ENCODE assay signal across 1 cellular context in genomic region chr2:48414640-48414979, GRCh38.
TF ChIP-seq lines count a peak whose summit lies in the region.

No MANE protein-coding gene starts in this region.

TF ChIP-seq in HepG2, 621 proteins besides CTCF, POLR2A, EP300 and RAD21 (continued from another document and continues in another):
- TF ChIP-seq, protein P1, sequence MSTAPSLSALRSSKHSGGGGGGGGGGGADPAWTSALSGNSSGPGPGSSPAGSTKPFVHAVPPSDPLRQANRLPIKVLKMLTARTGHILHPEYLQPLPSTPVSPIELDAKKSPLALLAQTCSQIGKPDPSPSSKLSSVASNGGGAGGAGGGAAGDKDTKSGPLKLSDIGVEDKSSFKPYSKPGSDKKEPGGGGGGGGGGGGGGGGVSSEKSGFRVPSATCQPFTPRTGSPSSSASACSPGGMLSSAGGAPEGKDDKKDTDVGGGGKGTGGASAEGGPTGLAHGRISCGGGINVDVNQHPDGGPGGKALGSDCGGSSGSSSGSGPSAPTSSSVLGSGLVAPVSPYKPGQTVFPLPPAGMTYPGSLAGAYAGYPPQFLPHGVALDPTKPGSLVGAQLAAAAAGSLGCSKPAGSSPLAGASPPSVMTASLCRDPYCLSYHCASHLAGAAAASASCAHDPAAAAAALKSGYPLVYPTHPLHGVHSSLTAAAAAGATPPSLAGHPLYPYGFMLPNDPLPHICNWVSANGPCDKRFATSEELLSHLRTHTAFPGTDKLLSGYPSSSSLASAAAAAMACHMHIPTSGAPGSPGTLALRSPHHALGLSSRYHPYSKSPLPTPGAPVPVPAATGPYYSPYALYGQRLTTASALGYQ (CRISPR knock-in tag; IDR thresholded peaks at IDR 0.05) = no peak
- TF ChIP-seq ZNF101 (CRISPR knock-in tag; IDR thresholded peaks at IDR 0.05; ENCODE audit: borderline replicate concordance, low read depth) (no peak), MATR3 (CRISPR knock-in tag; IDR thresholded peaks at IDR 0.05) (no peak), JUND (CRISPR knock-in tag; IDR thresholded peaks at IDR 0.05) (no peak), MAFG (CRISPR knock-in tag; IDR thresholded peaks at IDR 0.05) (no peak), CSRNP1 (CRISPR knock-in tag; IDR thresholded peaks at IDR 0.05) (no peak), HOMEZ (CRISPR knock-in tag; IDR thresholded peaks at IDR 0.05; ENCODE audit: low read depth) (no peak), ZNF841 (CRISPR knock-in tag; IDR thresholded peaks at IDR 0.05; ENCODE audit: borderline replicate concordance) (no peak), PLRG1 (conservative IDR thresholded peaks at IDR 0.05) (no peak), STAT5B (CRISPR knock-in tag; IDR thresholded peaks at IDR 0.05) (no peak), ZFP82 (CRISPR knock-in tag; IDR thresholded peaks at IDR 0.05; ENCODE audit: borderline replicate concordance) (no peak), ZNF570 (CRISPR knock-in tag; IDR thresholded peaks at IDR 0.05; ENCODE audit: borderline replicate concordance) (no peak), XRCC5 (optimal IDR thresholded peaks at IDR 0.05; ENCODE audit: low read length) (no peak), ZNF333 (CRISPR knock-in tag; IDR thresholded peaks at IDR 0.05; ENCODE audit: borderline replicate concordance) (no peak), ATF7-NPFF (CRISPR knock-in tag; IDR thresholded peaks at IDR 0.05; ENCODE audit: low read depth) (no peak), KAT8 (CRISPR knock-in tag; IDR thresholded peaks at IDR 0.05) (no peak), ZNF331 (CRISPR knock-in tag; IDR thresholded peaks at IDR 0.05) (0 out of 2 replicates have a peak, but pooled peaks have one; percentile 22), ZSCAN21 (CRISPR knock-in tag; IDR thresholded peaks at IDR 0.05; ENCODE audit: borderline replicate concordance) (no peak), TSC22D2 (CRISPR knock-in tag; IDR thresholded peaks at IDR 0.05; ENCODE audit: borderline replicate concordance) (no peak), NFE2 (CRISPR knock-in tag; IDR thresholded peaks at IDR 0.05) (no peak), SOX6 (IDR thresholded peaks at IDR 0.05) (no peak), SOX6 (CRISPR knock-in tag; IDR thresholded peaks at IDR 0.05) (no peak), NFYC (CRISPR knock-in tag; IDR thresholded peaks at IDR 0.05) (no peak), MAZ (IDR thresholded peaks at IDR 0.05; ENCODE audit: borderline replicate concordance, low read depth, low read length) (no peak), MAZ (CRISPR knock-in tag; IDR thresholded peaks at IDR 0.05; ENCODE audit: low read depth) (no peak), MED8 (CRISPR knock-in tag; IDR thresholded peaks at IDR 0.05; ENCODE audit: insufficient replicate concordance) (no peak), ZBTB10 (CRISPR knock-in tag; IDR thresholded peaks at IDR 0.05; ENCODE audit: borderline replicate concordance) (no peak), HNF4A (CRISPR knock-in tag; IDR thresholded peaks at IDR 0.05) (no peak), ONECUT2 (CRISPR knock-in tag; IDR thresholded peaks at IDR 0.05) (no peak), PBX3 (CRISPR knock-in tag; IDR thresholded peaks at IDR 0.05; ENCODE audit: borderline replicate concordance) (no peak), SP4 (CRISPR knock-in tag; IDR thresholded peaks at IDR 0.05) (no peak), ZNF878 (CRISPR knock-in tag; IDR thresholded peaks at IDR 0.05) (no peak), NKX3-1 (CRISPR knock-in tag; IDR thresholded peaks at IDR 0.05) (no peak), MXD3 (CRISPR knock-in tag; IDR thresholded peaks at IDR 0.05) (no peak), MIER3 (CRISPR knock-in tag; IDR thresholded peaks at IDR 0.05; ENCODE audit: borderline replicate concordance) (peak; percentile 41; the same call in 1 of the 2 replicates), KAT2B (IDR thresholded peaks at IDR 0.05; ENCODE audit: borderline replicate concordance, low read depth, low read length) (no peak), ASH2L (IDR thresholded peaks at IDR 0.05; ENCODE audit: insufficient read length, low read depth, low read length) (peak; percentile 18), ZSCAN9 (CRISPR knock-in tag; IDR thresholded peaks at IDR 0.05; ENCODE audit: borderline replicate concordance) (0 out of 2 replicates have a peak, but pooled peaks have one; percentile 18), ZNF350 (CRISPR knock-in tag; IDR thresholded peaks at IDR 0.05; ENCODE audit: borderline replicate concordance, low read depth) (no peak), CEBPG (CRISPR knock-in tag; IDR thresholded peaks at IDR 0.05) (no peak), ZBTB2 (CRISPR knock-in tag; IDR thresholded peaks at IDR 0.05; ENCODE audit: low read depth) (no peak), ZNF282 (IDR thresholded peaks at IDR 0.05; ENCODE audit: partially characterized antibody) (no peak), NCOA5 (CRISPR knock-in tag; IDR thresholded peaks at IDR 0.05) (no peak)
- TF ChIP-seq, protein P2, sequence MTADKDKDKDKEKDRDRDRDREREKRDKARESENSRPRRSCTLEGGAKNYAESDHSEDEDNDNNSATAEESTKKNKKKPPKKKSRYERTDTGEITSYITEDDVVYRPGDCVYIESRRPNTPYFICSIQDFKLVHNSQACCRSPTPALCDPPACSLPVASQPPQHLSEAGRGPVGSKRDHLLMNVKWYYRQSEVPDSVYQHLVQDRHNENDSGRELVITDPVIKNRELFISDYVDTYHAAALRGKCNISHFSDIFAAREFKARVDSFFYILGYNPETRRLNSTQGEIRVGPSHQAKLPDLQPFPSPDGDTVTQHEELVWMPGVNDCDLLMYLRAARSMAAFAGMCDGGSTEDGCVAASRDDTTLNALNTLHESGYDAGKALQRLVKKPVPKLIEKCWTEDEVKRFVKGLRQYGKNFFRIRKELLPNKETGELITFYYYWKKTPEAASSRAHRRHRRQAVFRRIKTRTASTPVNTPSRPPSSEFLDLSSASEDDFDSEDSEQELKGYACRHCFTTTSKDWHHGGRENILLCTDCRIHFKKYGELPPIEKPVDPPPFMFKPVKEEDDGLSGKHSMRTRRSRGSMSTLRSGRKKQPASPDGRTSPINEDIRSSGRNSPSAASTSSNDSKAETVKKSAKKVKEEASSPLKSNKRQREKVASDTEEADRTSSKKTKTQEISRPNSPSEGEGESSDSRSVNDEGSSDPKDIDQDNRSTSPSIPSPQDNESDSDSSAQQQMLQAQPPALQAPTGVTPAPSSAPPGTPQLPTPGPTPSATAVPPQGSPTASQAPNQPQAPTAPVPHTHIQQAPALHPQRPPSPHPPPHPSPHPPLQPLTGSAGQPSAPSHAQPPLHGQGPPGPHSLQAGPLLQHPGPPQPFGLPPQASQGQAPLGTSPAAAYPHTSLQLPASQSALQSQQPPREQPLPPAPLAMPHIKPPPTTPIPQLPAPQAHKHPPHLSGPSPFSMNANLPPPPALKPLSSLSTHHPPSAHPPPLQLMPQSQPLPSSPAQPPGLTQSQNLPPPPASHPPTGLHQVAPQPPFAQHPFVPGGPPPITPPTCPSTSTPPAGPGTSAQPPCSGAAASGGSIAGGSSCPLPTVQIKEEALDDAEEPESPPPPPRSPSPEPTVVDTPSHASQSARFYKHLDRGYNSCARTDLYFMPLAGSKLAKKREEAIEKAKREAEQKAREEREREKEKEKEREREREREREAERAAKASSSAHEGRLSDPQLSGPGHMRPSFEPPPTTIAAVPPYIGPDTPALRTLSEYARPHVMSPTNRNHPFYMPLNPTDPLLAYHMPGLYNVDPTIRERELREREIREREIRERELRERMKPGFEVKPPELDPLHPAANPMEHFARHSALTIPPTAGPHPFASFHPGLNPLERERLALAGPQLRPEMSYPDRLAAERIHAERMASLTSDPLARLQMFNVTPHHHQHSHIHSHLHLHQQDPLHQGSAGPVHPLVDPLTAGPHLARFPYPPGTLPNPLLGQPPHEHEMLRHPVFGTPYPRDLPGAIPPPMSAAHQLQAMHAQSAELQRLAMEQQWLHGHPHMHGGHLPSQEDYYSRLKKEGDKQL (CRISPR knock-in tag; IDR thresholded peaks at IDR 0.05; ENCODE audit: low read depth) = no peak
- TF ChIP-seq, protein P3, sequence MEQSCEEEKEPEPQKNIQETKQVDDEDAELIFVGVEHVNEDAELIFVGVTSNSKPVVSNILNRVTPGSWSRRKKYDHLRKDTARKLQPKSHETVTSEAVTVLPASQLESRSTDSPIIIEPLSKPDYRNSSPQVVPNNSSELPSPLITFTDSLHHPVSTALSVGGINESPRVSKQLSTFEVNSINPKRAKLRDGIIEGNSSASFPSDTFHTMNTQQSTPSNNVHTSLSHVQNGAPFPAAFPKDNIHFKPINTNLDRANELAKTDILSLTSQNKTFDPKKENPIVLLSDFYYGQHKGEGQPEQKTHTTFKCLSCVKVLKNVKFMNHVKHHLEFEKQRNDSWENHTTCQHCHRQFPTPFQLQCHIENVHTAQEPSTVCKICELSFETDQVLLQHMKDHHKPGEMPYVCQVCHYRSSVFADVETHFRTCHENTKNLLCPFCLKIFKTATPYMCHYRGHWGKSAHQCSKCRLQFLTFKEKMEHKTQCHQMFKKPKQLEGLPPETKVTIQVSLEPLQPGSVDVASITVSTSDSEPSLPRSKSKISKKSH (CRISPR knock-in tag; IDR thresholded peaks at IDR 0.05; ENCODE audit: borderline replicate concordance) = no peak
- TF ChIP-seq, protein P4, sequence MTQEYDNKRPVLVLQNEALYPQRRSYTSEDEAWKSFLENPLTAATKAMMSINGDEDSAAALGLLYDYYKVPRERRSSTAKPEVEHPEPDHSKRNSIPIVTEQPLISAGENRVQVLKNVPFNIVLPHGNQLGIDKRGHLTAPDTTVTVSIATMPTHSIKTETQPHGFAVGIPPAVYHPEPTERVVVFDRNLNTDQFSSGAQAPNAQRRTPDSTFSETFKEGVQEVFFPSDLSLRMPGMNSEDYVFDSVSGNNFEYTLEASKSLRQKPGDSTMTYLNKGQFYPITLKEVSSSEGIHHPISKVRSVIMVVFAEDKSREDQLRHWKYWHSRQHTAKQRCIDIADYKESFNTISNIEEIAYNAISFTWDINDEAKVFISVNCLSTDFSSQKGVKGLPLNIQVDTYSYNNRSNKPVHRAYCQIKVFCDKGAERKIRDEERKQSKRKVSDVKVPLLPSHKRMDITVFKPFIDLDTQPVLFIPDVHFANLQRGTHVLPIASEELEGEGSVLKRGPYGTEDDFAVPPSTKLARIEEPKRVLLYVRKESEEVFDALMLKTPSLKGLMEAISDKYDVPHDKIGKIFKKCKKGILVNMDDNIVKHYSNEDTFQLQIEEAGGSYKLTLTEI (CRISPR knock-in tag; conservative IDR thresholded peaks at IDR 0.05) = no peak
